8 cellular contexts compared by ENCODE assay signal in genomic region chr5:88667187-88668141, GRCh38.
A peak's percentile ranks its signal among the peaks of the same experiment; 100 is the strongest.
DNase-seq lines count a peak whose midpoint lies in the region; ATAC-seq and TF ChIP-seq lines count a peak whose summit lies in the region.

No MANE protein-coding gene starts in this region.

- H3K4me1 Mint-ChIP-seq in CD8-positive, alpha-beta memory T cell: peaks cover 31 to 33% (median 32%) of the 10 kb centered on the region in 3 donors
- H3K4me1 Mint-ChIP-seq in WTC11: peaks cover 88% of the 10 kb centered on the region

- no peak overlapping the region for H3K27ac ChIP-seq in CD8-positive, alpha-beta memory T cell (ENCODE audit: low read depth, low read length)

- H3K4me1 ChIP-seq in CD8-positive, alpha-beta memory T cell (ENCODE audit: insufficient read depth, low read length): peaks cover 10% of the 10 kb centered on the region

- POLR2A ChIA-PET in CD8-positive, alpha-beta memory T cell (lab: Charles Lee): no interaction called here
- POLR2A ChIA-PET in WTC11 (lab: Charles Lee): no interaction called here

- no peak for TF ChIP-seq CTCF in WTC11 (IDR thresholded peaks at IDR 0.05)

- H3K4me3 Mint-ChIP-seq in CD8-positive, alpha-beta memory T cell: peak overlapping the region; percentile 74 to 88 (median 82)
- peak overlapping the region; percentile 62 for H3K4me3 Mint-ChIP-seq in WTC11

- H3K36me3 ChIP-seq in CD8-positive, alpha-beta memory T cell (ENCODE audit: insufficient read depth, low read length): no peaks in the 10 kb centered on the region

- H3K27ac Mint-ChIP-seq in CD8-positive, alpha-beta memory T cell: peak overlapping the region in 5 of 8 donors; percentile 13 to 48 (median 26)
- H3K27ac Mint-ChIP-seq in WTC11: peak overlapping the region; percentile 94

- ATAC-seq in GM19351 (IDR thresholded peaks at IDR 0.05; ENCODE audit: unreplicated experiment) (peak; percentile 70), HG03342 (IDR thresholded peaks at IDR 0.05; ENCODE audit: unreplicated experiment) (peak; percentile 73), WTC11 (peak; percentile 38)

- H3K27me3 ChIP-seq in CD8-positive, alpha-beta memory T cell (ENCODE audit: insufficient read depth, low read length, poor library complexity, severe bottlenecking): peaks cover 55% of the 10 kb centered on the region

- H3K9me3 ChIP-seq in CD8-positive, alpha-beta memory T cell (ENCODE audit: low read length): peaks cover 5% of the 10 kb centered on the region

- CTCF ChIA-PET in CD8-positive, alpha-beta memory T cell (lab: Charles Lee): interaction anchor here (2.3 kb wide), 1 partner anchor 13 kb away, joined by 10 read pairs; no protein-coding TSS in a partner anchor
- CTCF ChIA-PET in WTC11 (lab: Charles Lee): interaction anchor here (1.0 to 2.1 kb wide), 5 partner anchors 13 to 886 kb away, joined by 3 to 9 read pairs (median 5); no protein-coding TSS in a partner anchor

- peaks cover 82 to 97% of the 10 kb centered on the region in 2 donors for H3K27me3 Mint-ChIP-seq in CD8-positive, alpha-beta memory T cell
- H3K27me3 Mint-ChIP-seq in WTC11 (ENCODE audit: low read depth): peaks cover 99% of the 10 kb centered on the region

- DNase-seq in CD8-positive, alpha-beta memory T cell: no peak
- no peak for DNase-seq in WTC11 (ENCODE audit: low spot score)
- DNase-seq in islet precursor cell: peak; percentile 57
- DNase-seq in inferior parietal cortex (ENCODE audit: extremely low spot score): no peak
- no peak for DNase-seq in AG08395 (ENCODE audit: low spot score)
- DNase-seq in middle frontal gyrus (ENCODE audit: extremely low spot score, low spot score): no peak

- peaks cover 0 to 2% (median 0%) of the 10 kb centered on the region in 3 donors for H3K36me3 Mint-ChIP-seq in CD8-positive, alpha-beta memory T cell
- no peaks in the 10 kb centered on the region for H3K36me3 Mint-ChIP-seq in WTC11

- H3K9me3 Mint-ChIP-seq in CD8-positive, alpha-beta memory T cell: peaks cover 11 to 34% (median 22%) of the 10 kb centered on the region in 5 donors
- no peaks in the 10 kb centered on the region for H3K9me3 Mint-ChIP-seq in WTC11

- H3K4me3 ChIP-seq in CD8-positive, alpha-beta memory T cell (ENCODE audit: low read length): peak overlapping the region; percentile 50

TF ChIP-seq in WTC11, 78 proteins besides CTCF, POLR2A, EP300 and RAD21:
- TF ChIP-seq, protein P1, sequence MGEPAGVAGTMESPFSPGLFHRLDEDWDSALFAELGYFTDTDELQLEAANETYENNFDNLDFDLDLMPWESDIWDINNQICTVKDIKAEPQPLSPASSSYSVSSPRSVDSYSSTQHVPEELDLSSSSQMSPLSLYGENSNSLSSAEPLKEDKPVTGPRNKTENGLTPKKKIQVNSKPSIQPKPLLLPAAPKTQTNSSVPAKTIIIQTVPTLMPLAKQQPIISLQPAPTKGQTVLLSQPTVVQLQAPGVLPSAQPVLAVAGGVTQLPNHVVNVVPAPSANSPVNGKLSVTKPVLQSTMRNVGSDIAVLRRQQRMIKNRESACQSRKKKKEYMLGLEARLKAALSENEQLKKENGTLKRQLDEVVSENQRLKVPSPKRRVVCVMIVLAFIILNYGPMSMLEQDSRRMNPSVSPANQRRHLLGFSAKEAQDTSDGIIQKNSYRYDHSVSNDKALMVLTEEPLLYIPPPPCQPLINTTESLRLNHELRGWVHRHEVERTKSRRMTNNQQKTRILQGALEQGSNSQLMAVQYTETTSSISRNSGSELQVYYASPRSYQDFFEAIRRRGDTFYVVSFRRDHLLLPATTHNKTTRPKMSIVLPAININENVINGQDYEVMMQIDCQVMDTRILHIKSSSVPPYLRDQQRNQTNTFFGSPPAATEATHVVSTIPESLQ (CRISPR knock-in tag; IDR thresholded peaks at IDR 0.05): no peak
- no peak for TF ChIP-seq ZNF425 (CRISPR knock-in tag; conservative IDR thresholded peaks at IDR 0.05)
- TF ChIP-seq E2F1 (CRISPR knock-in tag; IDR thresholded peaks at IDR 0.05): no peak
- TF ChIP-seq SP1 (CRISPR knock-in tag; conservative IDR thresholded peaks at IDR 0.05): no peak
- no peak for TF ChIP-seq PRDM15 (CRISPR knock-in tag; IDR thresholded peaks at IDR 0.05)
- TF ChIP-seq AR (CRISPR knock-in tag; IDR thresholded peaks at IDR 0.05): no peak
